ENCODE assay signal across 17 cellular contexts in genomic region chr2:105629634-105630033, GRCh38.
A peak's percentile ranks its signal among the peaks of the same experiment; 100 is the strongest.
DNase-seq lines count a peak whose midpoint lies in the region; ATAC-seq and TF ChIP-seq lines count a peak whose summit lies in the region.
"Had no signal": no experiment of that assay in that cellular context is flagged by ENCODE, and none has a peak within 500 bp of the region (broad histone marks: within the 10 kb centered on the region; RNA-seq: fewer than 3 reads in every experiment).

No MANE protein-coding gene starts in this region.

- ATAC-seq in GM23338, result no peak
- no peak for ATAC-seq in activated naive CD4-positive, alpha-beta T cell treated with anti-CD3 and anti-CD28 coated beads, Interleukin-2, amount 50 U/mL, for 72 hours
- no peak for ATAC-seq in HG03139 (IDR thresholded peaks at IDR 0.05; ENCODE audit: unreplicated experiment)

- POLR2A ChIA-PET in Caco-2 (lab: Charles Lee), result no interaction called here

- intact Hi-C loops in Caco-2 (cut with micrococcal nuclease; ENCODE audit: unreplicated experiment), result no loop called here
- intact Hi-C loops in Calu3 (cut with micrococcal nuclease; ENCODE audit: unreplicated experiment), result no loop called here

- H2AFZ ChIP-seq in GM23338, result no peak overlapping the region

- peak overlapping the region; percentile 10 for H3K27ac Mint-ChIP-seq in Caco-2 (ENCODE audit: unreplicated experiment)
- no peak overlapping the region for H3K27ac Mint-ChIP-seq in GM23338
- H3K27ac Mint-ChIP-seq in Calu3 (ENCODE audit: unreplicated experiment), result no peak overlapping the region
- no peak overlapping the region for H3K27ac Mint-ChIP-seq in activated naive CD4-positive, alpha-beta T cell treated with anti-CD3 and anti-CD28 coated beads, Interleukin-2, amount 50 U/mL, for 72 hours
- H3K27ac Mint-ChIP-seq: CD4-positive, alpha-beta T cell; HFFc6 had no signal

- no peak overlapping the region for H3K27ac ChIP-seq in GM23338 (ENCODE audit: low read depth)

- H3K4me1 Mint-ChIP-seq in Caco-2 (ENCODE audit: low read depth, unreplicated experiment) (no peaks in the 10 kb centered on the region), GM23338 (peaks cover 38% of the 10 kb centered on the region), Calu3 (ENCODE audit: low read depth, unreplicated experiment) (no peaks in the 10 kb centered on the region)
- H3K4me1 Mint-ChIP-seq: CD14-positive monocyte had no signal

- peaks cover 7% of the 10 kb centered on the region for H3K27me3 Mint-ChIP-seq in Caco-2 (ENCODE audit: insufficient read depth, unreplicated experiment)
- peaks cover 4% of the 10 kb centered on the region for H3K27me3 Mint-ChIP-seq in GM23338 (ENCODE audit: insufficient read depth, low read depth, poor library complexity)
- peaks cover 42% of the 10 kb centered on the region for H3K27me3 Mint-ChIP-seq in Calu3 (ENCODE audit: unreplicated experiment)
- H3K27me3 Mint-ChIP-seq: CD4-positive, alpha-beta T cell had no signal

- no peaks in the 10 kb centered on the region for H3K9me3 ChIP-seq in Caco-2
- H3K9me3 ChIP-seq: HAP-1 had no signal

- H3K27me3 ChIP-seq in Caco-2 (replicated peaks; ENCODE audit: control insufficient read depth, insufficient read depth, low read length), result no peaks in the 10 kb centered on the region
- no peaks in the 10 kb centered on the region for H3K27me3 ChIP-seq in GM23338 (ENCODE audit: insufficient read depth)

- H3K36me3 ChIP-seq in Caco-2 (ENCODE audit: control insufficient read depth, insufficient read depth, low read length) (no peaks in the 10 kb centered on the region), GM23338 (ENCODE audit: insufficient read depth) (no peaks in the 10 kb centered on the region)
- H3K36me3 ChIP-seq: HAP-1 had no signal

- BruUV-seq in Caco-2 (replicated peaks; lab: Mats Ljungman, UMichigan) (no TSS peak), Calu3 (replicated peaks; lab: Mats Ljungman, UMichigan) (no TSS peak)

- H3K4me3 Mint-ChIP-seq in Caco-2 (ENCODE audit: unreplicated experiment), result no peak overlapping the region
- no peak overlapping the region for H3K4me3 Mint-ChIP-seq in GM23338
- H3K4me3 Mint-ChIP-seq in Calu3 (ENCODE audit: low read depth, unreplicated experiment), result no peak overlapping the region
- H3K4me3 Mint-ChIP-seq: CD14-positive monocyte; CD4-positive, alpha-beta T cell; CD8-positive, alpha-beta memory T cell had no signal

- DNase-seq in Caco-2, result no peak
- peak; percentile 61 for DNase-seq in Jurkat, Clone E6-1 (ENCODE audit: low read depth, low spot score)
- DNase-seq in NCI-H526 (lab: John Stamatoyannopoulos, UW), result peak; percentile 81 to 83
- peak; percentile 21 for DNase-seq in OCI-M1 (lab: John Stamatoyannopoulos, UW)
- DNase-seq in GM23338 (ENCODE audit: low spot score), result no peak
- no peak for DNase-seq in Calu3
- no peak for DNase-seq in activated naive CD4-positive, alpha-beta T cell treated with anti-CD3 and anti-CD28 coated beads, Interleukin-2, amount 50 U/mL, for 72 hours (ENCODE audit: low spot score in 2 of 2)
- DNase-seq: CD4-positive, alpha-beta T cell; CD8-positive, alpha-beta memory T cell; DMS153; EL; GDM1; GOT3; HFFc6 had no signal

- no peaks in the 10 kb centered on the region for H3K79me2 ChIP-seq in GM23338 (replicated peaks; ENCODE audit: insufficient read depth)

- H3K9me3 Mint-ChIP-seq in Caco-2 (ENCODE audit: unreplicated experiment), result peaks cover 19% of the 10 kb centered on the region
- H3K9me3 Mint-ChIP-seq in GM23338, result peaks cover 6% of the 10 kb centered on the region
- H3K9me3 Mint-ChIP-seq in Calu3 (ENCODE audit: low read depth, unreplicated experiment), result peaks cover 5% of the 10 kb centered on the region
- H3K9me3 Mint-ChIP-seq in activated naive CD4-positive, alpha-beta T cell treated with anti-CD3 and anti-CD28 coated beads, Interleukin-2, amount 50 U/mL, for 72 hours, result peaks cover 0 to 17% of the 10 kb centered on the region in 2 donors
- H3K9me3 Mint-ChIP-seq: CD4-positive, alpha-beta T cell; HFFc6 had no signal

- H4K20me1 ChIP-seq in GM23338 (replicated peaks; ENCODE audit: insufficient read depth), result no peaks in the 10 kb centered on the region

- no peaks in the 10 kb centered on the region for H3F3A ChIP-seq in GM23338 (replicated peaks; ENCODE audit: low read depth)

- H3K4me1 ChIP-seq in Caco-2, result no peaks in the 10 kb centered on the region
- peaks cover 31% of the 10 kb centered on the region for H3K4me1 ChIP-seq in GM23338 (ENCODE audit: insufficient read depth)

- no peaks in the 10 kb centered on the region for H3K36me3 Mint-ChIP-seq in Caco-2 (ENCODE audit: insufficient read depth, unreplicated experiment)
- peaks cover 3% of the 10 kb centered on the region for H3K36me3 Mint-ChIP-seq in GM23338 (ENCODE audit: low read depth)
- H3K36me3 Mint-ChIP-seq in Calu3 (ENCODE audit: insufficient read depth, unreplicated experiment), result no peaks in the 10 kb centered on the region
- no peaks in the 10 kb centered on the region for H3K36me3 Mint-ChIP-seq in activated naive CD4-positive, alpha-beta T cell treated with anti-CD3 and anti-CD28 coated beads, Interleukin-2, amount 50 U/mL, for 72 hours
- H3K36me3 Mint-ChIP-seq: CD14-positive monocyte; CD8-positive, alpha-beta memory T cell had no signal

- CTCF ChIA-PET in Caco-2 (lab: Charles Lee) (no interaction called here), Calu3 (lab: Charles Lee) (no interaction called here)

- H3K9me2 ChIP-seq in GM23338 (ENCODE audit: insufficient read depth), result peaks cover 11% of the 10 kb centered on the region; the same call in 1 of the 2 replicates

- H3K4me3 ChIP-seq in Caco-2 (ENCODE audit: low read depth, low read length) (no peak overlapping the region), GM23338 (no peak overlapping the region)
- no peak overlapping the region for H3K4me3 ChIP-seq in Jurkat, Clone E6-1 (ENCODE audit: low read length)
- H3K4me3 ChIP-seq: HAP-1 had no signal

- H3K4me2 ChIP-seq in GM23338, result no peak overlapping the region

- TF ChIP-seq CTCF in Caco-2 (IDR thresholded peaks at IDR 0.05; ENCODE audit: insufficient read depth in 1 of 2, low read depth in 1 of 2, low read length in 1 of 2, severe bottlenecking in 1 of 2, unreplicated experiment in 1 of 2) (no peak), GM23338 (conservative IDR thresholded peaks at IDR 0.05; ENCODE audit: low read depth in 2 of 2) (no peak), Calu3 (IDR thresholded peaks at IDR 0.05; ENCODE audit: unreplicated experiment) (no peak)

TF ChIP-seq in GM23338, 12 proteins besides CTCF, POLR2A, EP300 and RAD21 (continues in another document):
- TF ChIP-seq NANOG (IDR thresholded peaks at IDR 0.05; ENCODE audit: borderline replicate concordance) (no peak), JUNB (IDR thresholded peaks at IDR 0.05; ENCODE audit: unreplicated experiment) (no peak), ZNF331 (CRISPR knock-in tag; IDR thresholded peaks at IDR 0.05; ENCODE audit: low read depth) (no peak), POLR2AphosphoS5 (IDR thresholded peaks at IDR 0.05; ENCODE audit: low read depth) (no peak), REST (IDR thresholded peaks at IDR 0.05; ENCODE audit: unreplicated experiment) (no peak)
- TF ChIP-seq, protein P1, sequence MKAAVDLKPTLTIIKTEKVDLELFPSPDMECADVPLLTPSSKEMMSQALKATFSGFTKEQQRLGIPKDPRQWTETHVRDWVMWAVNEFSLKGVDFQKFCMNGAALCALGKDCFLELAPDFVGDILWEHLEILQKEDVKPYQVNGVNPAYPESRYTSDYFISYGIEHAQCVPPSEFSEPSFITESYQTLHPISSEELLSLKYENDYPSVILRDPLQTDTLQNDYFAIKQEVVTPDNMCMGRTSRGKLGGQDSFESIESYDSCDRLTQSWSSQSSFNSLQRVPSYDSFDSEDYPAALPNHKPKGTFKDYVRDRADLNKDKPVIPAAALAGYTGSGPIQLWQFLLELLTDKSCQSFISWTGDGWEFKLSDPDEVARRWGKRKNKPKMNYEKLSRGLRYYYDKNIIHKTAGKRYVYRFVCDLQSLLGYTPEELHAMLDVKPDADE (IDR thresholded peaks at IDR 0.05), result no peak

Comparison
In these comparisons a context has a peak if more than half of its experiments do, and no peak if none do; other contexts are left out.
1. DNase-seq: peak in Jurkat, Clone E6-1 (single experiment), NCI-H526 (2 of 2) and OCI-M1 (single experiment); none in Caco-2 (0 of 2), GM23338 (single experiment), Calu3 (single experiment) and activated naive CD4-positive, alpha-beta T cell treated with anti-CD3 and anti-CD28 coated beads, Interleukin-2, amount 50 U/mL, for 72 hours (0 of 2).